1 cellular context compared by ENCODE assay signal in genomic region chr1:225917536-225917935, GRCh38.
TF ChIP-seq lines count a peak whose summit lies in the region.

No MANE protein-coding gene starts in this region.

TF ChIP-seq in GM23338, 12 proteins besides CTCF, POLR2A, EP300 and RAD21 (continued from another document):
- TF ChIP-seq ZNF462 (CRISPR knock-in tag; IDR thresholded peaks at IDR 0.05) (no peak), REST (IDR thresholded peaks at IDR 0.05; ENCODE audit: unreplicated experiment) (no peak), NANOG (IDR thresholded peaks at IDR 0.05; ENCODE audit: borderline replicate concordance) (no peak), CREB1 (CRISPR knock-in tag; IDR thresholded peaks at IDR 0.05; ENCODE audit: low read depth) (no peak)
